In genomic region chr6:134123666-134124208, GRCh38 we compare ENCODE assay signal across 1 cellular context.
TF ChIP-seq lines count a peak whose summit lies in the region.

No MANE protein-coding gene starts in this region.

TF ChIP-seq in GM12878, 131 proteins besides CTCF, POLR2A, EP300 and RAD21 (continued from another document):
- TF ChIP-seq ZNF687 (IDR thresholded peaks at IDR 0.05), result no peak
- TF ChIP-seq CHD1 (IDR thresholded peaks at IDR 0.05; ENCODE audit: low read depth, low read length), result no peak
- TF ChIP-seq SP1 (IDR thresholded peaks at IDR 0.05; ENCODE audit: low read depth, low read length), result no peak
- TF ChIP-seq, protein P1, sequence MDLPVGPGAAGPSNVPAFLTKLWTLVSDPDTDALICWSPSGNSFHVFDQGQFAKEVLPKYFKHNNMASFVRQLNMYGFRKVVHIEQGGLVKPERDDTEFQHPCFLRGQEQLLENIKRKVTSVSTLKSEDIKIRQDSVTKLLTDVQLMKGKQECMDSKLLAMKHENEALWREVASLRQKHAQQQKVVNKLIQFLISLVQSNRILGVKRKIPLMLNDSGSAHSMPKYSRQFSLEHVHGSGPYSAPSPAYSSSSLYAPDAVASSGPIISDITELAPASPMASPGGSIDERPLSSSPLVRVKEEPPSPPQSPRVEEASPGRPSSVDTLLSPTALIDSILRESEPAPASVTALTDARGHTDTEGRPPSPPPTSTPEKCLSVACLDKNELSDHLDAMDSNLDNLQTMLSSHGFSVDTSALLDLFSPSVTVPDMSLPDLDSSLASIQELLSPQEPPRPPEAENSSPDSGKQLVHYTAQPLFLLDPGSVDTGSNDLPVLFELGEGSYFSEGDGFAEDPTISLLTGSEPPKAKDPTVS (IDR thresholded peaks at IDR 0.05; ENCODE audit: low read depth, low read length), result no peak
- TF ChIP-seq, protein P2, sequence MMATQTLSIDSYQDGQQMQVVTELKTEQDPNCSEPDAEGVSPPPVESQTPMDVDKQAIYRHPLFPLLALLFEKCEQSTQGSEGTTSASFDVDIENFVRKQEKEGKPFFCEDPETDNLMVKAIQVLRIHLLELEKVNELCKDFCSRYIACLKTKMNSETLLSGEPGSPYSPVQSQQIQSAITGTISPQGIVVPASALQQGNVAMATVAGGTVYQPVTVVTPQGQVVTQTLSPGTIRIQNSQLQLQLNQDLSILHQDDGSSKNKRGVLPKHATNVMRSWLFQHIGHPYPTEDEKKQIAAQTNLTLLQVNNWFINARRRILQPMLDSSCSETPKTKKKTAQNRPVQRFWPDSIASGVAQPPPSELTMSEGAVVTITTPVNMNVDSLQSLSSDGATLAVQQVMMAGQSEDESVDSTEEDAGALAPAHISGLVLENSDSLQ (IDR thresholded peaks at IDR 0.05), result no peak
- TF ChIP-seq BCL11A (IDR thresholded peaks at IDR 0.05; ENCODE audit: low read depth, low read length), result no peak
- TF ChIP-seq TCF12 (IDR thresholded peaks at IDR 0.05; ENCODE audit: low read depth, low read length), result no peak
- no peak for TF ChIP-seq ZNF217 (IDR thresholded peaks at IDR 0.05)
- no peak for TF ChIP-seq POU2F2 (IDR thresholded peaks at IDR 0.05; ENCODE audit: borderline replicate concordance, low read depth, low read length)
TF ChIP-seq in GM12878: peak in this region for 0.
